22 cellular contexts compared by ENCODE assay signal in genomic region chr5:90767710-90768109, GRCh38.
"Had no signal": no experiment of that assay in that cellular context is flagged by ENCODE, and none has a peak within 500 bp of the region (broad histone marks: within the 10 kb centered on the region; RNA-seq: fewer than 3 reads in every experiment).

No MANE protein-coding gene starts in this region.

- H3K4me3 ChIP-seq: left lung, lower lobe of right lung, ovary, right atrium auricular region, right lobe of liver, smooth muscle cell, tibial nerve, uterus had no signal

- ATAC-seq: left colon; left lung; lower lobe of right lung; natural killer cell treated with Interleukin-12 subunit alpha and Interleukin-12 subunit beta and Interleukin-15 and Interleukin-18, amount 100 ng/mL, for 72 hours; right lobe of liver; stimulated activated memory B cell treated with anti-CD40 and anti-IgM and Interleukin-4, amounts not matched to agents 10 μg/mL and 1 μg/mL and 100 μg/mL, for 72 hours; stimulated activated naive CD8-positive, alpha-beta T cell treated with anti-CD3 and anti-CD28 coated beads, Interleukin-15, amount 100 ng/mL, for 72 hours had no signal

- H3K9me3 ChIP-seq: left lung, lower lobe of right lung, ovary, right atrium auricular region, right lobe of liver, tibial nerve, uterus had no signal

- H3K4me2 ChIP-seq: smooth muscle cell had no signal

- H3K36me3 ChIP-seq: left lung, lower lobe of right lung, ovary, right atrium auricular region, right lobe of liver, tibial nerve, uterus had no signal

- H3K27ac ChIP-seq: left lung, lower lobe of right lung, ovary, right atrium auricular region, right lobe of liver, tibial nerve, uterus had no signal

- H3K4me1 ChIP-seq: left lung, lower lobe of right lung, right atrium auricular region, right lobe of liver, tibial nerve, uterus had no signal

- H3K27me3 ChIP-seq: left lung, ovary, right atrium auricular region, right lobe of liver, tibial nerve, uterus had no signal

- DNase-seq: immature natural killer cell; kidney; left colon; left lung; lower lobe of right lung; mesendoderm; naive B cell; ovary; right lobe of liver; stimulated activated CD4-positive, alpha-beta T cell treated with anti-CD3 and anti-CD28 coated beads, Interleukin-1b, Interleukin-23, amount 100 ng/mL, for 48 hours; stimulated activated CD4-positive, alpha-beta T cell treated with anti-CD3 and anti-CD28 coated beads, Interleukin-2, amount 100 ng/mL, for 48 hours; stimulated activated CD4-positive, alpha-beta T cell treated with anti-CD3 and anti-CD28 coated beads, Interleukin-4, amount 100 ng/mL, for 4 hours; stimulated activated CD8-positive, alpha-beta memory T cell treated with anti-CD3 and anti-CD28 coated beads, Interleukin-4, amount 100 ng/mL, for 48 hours; stimulated activated naive CD4-positive, alpha-beta T cell treated with Interleukin-2 at 50 U/mL for 16 hours; stimulated activated naive CD8-positive, alpha-beta T cell treated with anti-CD3 and anti-CD28 coated beads, Interleukin-15, amount 100 ng/mL, for 72 hours; substantia nigra; uterus had no signal
